In the genomic region with DNA sequence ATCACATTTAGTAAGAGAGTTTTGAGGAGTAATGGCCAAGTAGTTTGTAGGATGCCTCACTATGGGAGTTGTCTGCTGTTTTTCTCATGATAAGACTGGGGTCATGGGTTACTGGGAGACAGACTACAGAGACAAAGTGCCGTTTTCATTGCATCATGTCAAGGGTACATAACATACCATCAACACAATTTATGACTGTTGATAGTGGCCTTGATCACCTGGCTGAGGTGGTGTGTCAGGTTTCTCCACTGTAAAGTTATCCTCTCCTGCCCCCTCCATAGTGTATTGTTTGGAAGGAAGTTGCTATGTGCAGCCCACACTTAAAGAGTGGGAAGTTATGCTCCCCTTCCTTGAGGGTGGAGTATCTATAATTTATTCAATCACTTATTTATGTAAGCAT, we compare ENCODE assay signal across 26 cellular contexts.
"Had no signal": no experiment of that assay in that cellular context is flagged by ENCODE, and none has a peak within 500 bp of the region (broad histone marks: within the 10 kb centered on the region; RNA-seq: fewer than 3 reads in every experiment).

No MANE protein-coding gene starts in this region.

- DNase-seq: activated CD4-positive, alpha-beta memory T cell treated with anti-CD3 and anti-CD28 coated beads for 36 hours; activated CD4-positive, alpha-beta T cell treated with anti-CD3 and anti-CD28 coated beads for 36 hours; activated CD4-positive, alpha-beta T cell treated with anti-CD3 and anti-CD28 coated beads, Interleukin-2, amount 10 ng/mL, durations not matched to agents 24 days and 14 days; activated CD4-positive, CD25-positive, alpha-beta regulatory T cell; activated CD4-positive, CD25-positive, alpha-beta regulatory T cell treated with anti-CD3 and anti-CD28 coated beads, Interleukin-2, amount 50 U/mL, for 72 hours; activated CD8-positive, alpha-beta memory T cell treated with anti-CD3 and anti-CD28 coated beads, Interleukin-2, amount 10 ng/mL, durations not matched to agents 7 days and 5 days; activated CD8-positive, alpha-beta memory T cell treated with anti-CD3 and anti-CD28 coated beads, Interleukin-2, amount 50 U/mL, for 4 hours; activated CD8-positive, alpha-beta T cell treated with anti-CD3 and anti-CD28 coated beads, Interleukin-2, amount 10 ng/mL, durations not matched to agents 7 days and 5 days; activated gamma-delta T cell; activated naive CD4-positive, alpha-beta T cell; activated naive CD4-positive, alpha-beta T cell treated with anti-CD3 and anti-CD28 coated beads, Interleukin-2, amount 10 ng/mL, durations not matched to agents 7 days and 5 days; activated naive CD8-positive, alpha-beta T cell treated with anti-CD3 and anti-CD28 coated beads, Interleukin-2, amount 10 ng/mL, durations not matched to agents 7 days and 5 days; activated T-cell treated with anti-CD3 and anti-CD28 coated beads, Interleukin-2, amount 50 U/mL, for 1 hour; activated T-cell treated with anti-CD3 and anti-CD28 coated beads, Interleukin-2, amount 50 U/mL, for 72 hours; brain microvascular endothelial cell; dorsolateral prefrontal cortex; effector memory CD8-positive, alpha-beta T cell; erythroblast; esophagus squamous epithelium; foreskin melanocyte; T-helper 2 cell had no signal

- H3K4me1 ChIP-seq: ascending aorta, gastroesophageal sphincter had no signal

- H3K27me3 ChIP-seq: ascending aorta, brain microvascular endothelial cell had no signal

- H3K9me3 ChIP-seq: ascending aorta had no signal

- H3K36me3 ChIP-seq: ascending aorta, brain microvascular endothelial cell, esophagus squamous epithelium, gastroesophageal sphincter had no signal

- FAIRE-seq: bronchial epithelial cell had no signal

- H3K4me3 ChIP-seq: ascending aorta, coronary artery, dorsolateral prefrontal cortex, esophagus squamous epithelium, gastroesophageal sphincter had no signal

- H3K27ac ChIP-seq: ascending aorta, brain microvascular endothelial cell, coronary artery, dorsolateral prefrontal cortex, esophagus squamous epithelium, gastroesophageal sphincter had no signal

- ATAC-seq: activated CD4-positive, alpha-beta T cell treated with anti-CD3 and anti-CD28 coated beads for 36 hours; activated CD8-positive, alpha-beta memory T cell treated with anti-CD3 and anti-CD28 coated beads, Interleukin-2, amount 10 ng/mL, durations not matched to agents 7 days and 5 days; activated CD8-positive, alpha-beta T cell treated with anti-CD3 and anti-CD28 coated beads, Interleukin-2, amount 10 ng/mL, durations not matched to agents 7 days and 5 days; activated naive CD4-positive, alpha-beta T cell treated with anti-CD3 and anti-CD28 coated beads, Interleukin-2, amount 50 U/mL, for 72 hours; activated T-cell treated with anti-CD3 and anti-CD28 coated beads, Interleukin-2, amount 50 U/mL, for 72 hours; effector memory CD8-positive, alpha-beta T cell; gastroesophageal sphincter had no signal
